In genomic region chr20:63962426-63963347, GRCh38 we compare ENCODE assay signal across 11 cellular contexts.
"Had no signal": no experiment of that assay in that cellular context is flagged by ENCODE, and none has a peak within 500 bp of the region (broad histone marks: within the 10 kb centered on the region; RNA-seq: fewer than 3 reads in every experiment).

No MANE protein-coding gene starts in this region.

- ATAC-seq: gastroesophageal sphincter, right lobe of liver had no signal

- H3K4me1 ChIP-seq: right lobe of liver had no signal

- H3K27ac Mint-ChIP-seq: activated naive CD4-positive, alpha-beta T cell treated with anti-CD3 and anti-CD28 coated beads, Interleukin-2, amount 50 U/mL, for 24 hours; mesothelial cell of epicardium had no signal

- H3K9me3 ChIP-seq: gastroesophageal sphincter, lower lobe of right lung, right lobe of liver had no signal

- H3K27me3 ChIP-seq: gastroesophageal sphincter, hepatocyte, right lobe of liver had no signal

- H3K4me3 Mint-ChIP-seq: activated naive CD4-positive, alpha-beta T cell treated with anti-CD3 and anti-CD28 coated beads, Interleukin-2, amount 50 U/mL, for 24 hours; mesothelial cell of epicardium had no signal

- H3K4me3 ChIP-seq: gastroesophageal sphincter, hepatocyte, lower lobe of right lung, right lobe of liver had no signal

- H3K9me3 Mint-ChIP-seq: activated naive CD4-positive, alpha-beta T cell treated with anti-CD3 and anti-CD28 coated beads, Interleukin-2, amount 50 U/mL, for 24 hours; mesothelial cell of epicardium had no signal

- H3K27ac ChIP-seq: gastroesophageal sphincter, hepatocyte, lower lobe of right lung, right lobe of liver had no signal

- DNase-seq: activated CD4-positive, CD25-positive, alpha-beta regulatory T cell; dermis blood vessel endothelial cell; kidney glomerular epithelial cell; lower lobe of right lung; stimulated activated CD4-positive, alpha-beta T cell treated with anti-CD3 and anti-CD28 coated beads, Interleukin-1b, Interleukin-23, amount 100 ng/mL, for 48 hours; stimulated activated naive CD4-positive, alpha-beta T cell treated with Interleukin-2 at 50 U/mL for 16 hours had no signal
